In the genomic region with DNA sequence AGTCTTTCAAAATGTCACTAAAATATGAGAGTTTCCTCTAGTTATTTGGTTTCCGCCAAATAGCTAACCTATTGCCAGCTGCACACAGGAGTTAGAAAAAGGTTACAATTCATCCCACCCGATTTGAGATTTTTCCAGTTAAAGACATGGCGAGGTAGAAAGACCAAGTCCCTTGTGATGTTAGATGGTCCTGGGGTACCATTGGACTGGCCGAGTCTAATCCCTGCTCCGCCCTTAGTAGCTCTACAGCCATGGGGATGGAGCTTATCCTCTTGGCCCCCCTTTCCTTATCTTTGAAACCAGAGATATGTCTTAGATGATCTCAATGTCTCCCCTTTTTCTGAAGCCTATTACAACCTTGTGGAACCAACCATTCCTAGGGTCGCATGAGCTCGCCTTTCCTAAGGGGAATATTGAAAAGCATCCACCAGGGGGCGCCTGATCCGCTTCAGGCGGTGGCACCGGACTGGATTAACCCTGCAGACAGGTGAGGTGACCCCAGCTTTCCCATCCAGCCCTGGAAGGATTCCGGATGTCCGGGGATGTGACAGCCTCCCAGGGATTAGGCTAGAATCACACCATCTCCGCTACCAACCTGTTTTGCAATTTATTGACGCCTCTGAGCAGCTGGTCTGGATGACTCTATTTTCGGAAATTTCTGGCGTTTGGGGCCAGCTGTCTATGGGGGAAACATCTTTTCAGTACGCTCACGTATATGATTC, we compare ENCODE assay signal across 8 cellular contexts.
DNase-seq lines count a peak whose midpoint lies in the region; ATAC-seq lines count a peak whose summit lies in the region.

No MANE protein-coding gene starts in this region.

- no peaks in the 10 kb centered on the region for H3K9me3 ChIP-seq in MG63

- no peaks in the 10 kb centered on the region for H3K9me3 Mint-ChIP-seq in immature natural killer cell

- peaks cover 5 to 10% (median 5%) of the 10 kb centered on the region in 3 donors for H3K27me3 Mint-ChIP-seq in immature natural killer cell (ENCODE audit: low read depth in 3 of 3)

- no peaks in the 10 kb centered on the region for H3K36me3 ChIP-seq in MG63

- no peak overlapping the region for H3K27ac Mint-ChIP-seq in immature natural killer cell

- no peak overlapping the region for H3K4me3 Mint-ChIP-seq in immature natural killer cell

- no peak overlapping the region for H3K4me3 ChIP-seq in MG63

- ATAC-seq in GM21825 (IDR thresholded peaks at IDR 0.05; ENCODE audit: unreplicated experiment): no peak

- no peaks in the 10 kb centered on the region for H3K27me3 ChIP-seq in MG63

- DNase-seq in GM03348 (ENCODE audit: low spot score): peak; percentile 74
- DNase-seq in MG63: peak; percentile 38
- peak; percentile 2 to 47 (median 38) for DNase-seq in T-helper 2 cell
- peak; percentile 22 for DNase-seq in amniotic epithelial cell (ENCODE audit: low read depth)
- DNase-seq in immature natural killer cell: peak; percentile 22 to 44 (median 26)
- peak; percentile 73 for DNase-seq in stimulated activated CD4-positive, alpha-beta T cell treated with anti-CD3 and anti-CD28 coated beads, Interleukin-2, amount 100 ng/mL, for 48 hours
- no peak for DNase-seq in occipital lobe (lab: John Stamatoyannopoulos, UW)

- no peaks in the 10 kb centered on the region for H3K4me1 Mint-ChIP-seq in immature natural killer cell

- no peaks in the 10 kb centered on the region for H3K36me3 Mint-ChIP-seq in immature natural killer cell
